ENCODE assay signal across 8 cellular contexts in the genomic region with DNA sequence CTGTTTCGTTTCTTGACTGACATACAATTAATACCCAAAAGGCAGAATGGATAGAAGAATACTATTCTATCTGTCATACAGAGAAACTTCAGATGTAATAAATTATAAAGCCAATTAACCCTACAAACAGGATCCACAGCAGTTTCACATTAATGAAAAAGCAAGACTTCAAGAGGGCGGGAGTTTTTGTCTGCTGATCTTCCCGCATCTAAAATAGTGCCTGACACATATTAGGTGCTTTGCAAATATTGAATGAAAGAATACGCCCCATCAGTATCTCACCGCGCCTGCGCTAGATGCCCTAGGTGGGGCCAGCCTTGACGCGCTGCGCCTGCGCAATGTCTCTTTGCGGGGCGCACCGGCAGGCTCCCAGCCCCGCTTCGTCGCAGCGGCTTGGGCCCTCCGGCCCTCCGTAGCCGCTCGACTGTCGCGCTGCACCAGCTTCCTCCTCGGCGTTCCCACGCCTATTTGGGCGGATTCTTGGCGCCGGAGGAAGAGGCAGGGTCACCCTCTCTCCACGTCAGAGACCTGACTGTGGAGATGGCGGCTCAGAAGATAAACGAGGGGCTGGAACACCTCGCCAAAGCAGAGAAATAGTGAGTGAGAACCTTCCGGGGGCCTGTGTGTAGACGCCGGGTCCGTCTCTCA. TPM values are rescaled to one million over a fixed set of nuclear protein-coding genes. Genes with fewer than 3 reads are reported as not detected.
DNase-seq lines count a peak whose midpoint lies in the region; ATAC-seq and TF ChIP-seq lines count a peak whose summit lies in the region.

TSS of gene NAPG (plus strand) at position 465 of the 648 bp plus-strand sequence. CDS start at position 541, 76 bp downstream.

- peaks cover 35 to 41% of the 10 kb centered on the region in 2 donors for H3K4me1 Mint-ChIP-seq in natural killer cell treated with Interleukin-12 subunit alpha and Interleukin-12 subunit beta and Interleukin-15 and Interleukin-18, amount 100 ng/mL, for 72 hours (ENCODE audit: low read depth in 2 of 2)

- peak; percentile 86 for TF ChIP-seq POLR2A in Raji (IDR thresholded peaks at IDR 0.05; ENCODE audit: insufficient read depth, low read depth, low read length)

- ATAC-seq in natural killer cell treated with Interleukin-12 subunit alpha and Interleukin-12 subunit beta and Interleukin-15 and Interleukin-18, amount 100 ng/mL, for 72 hours = peak; percentile 97 to 98
- ATAC-seq in stimulated activated naive CD8-positive, alpha-beta T cell treated with anti-CD3 and anti-CD28 coated beads, Interleukin-15, Interleukin-2, amounts not matched to agents 100 U/mL and 50 U/mL, for 24 hours = peak; percentile 87

- H3K4me3 Mint-ChIP-seq in natural killer cell treated with Interleukin-12 subunit alpha and Interleukin-12 subunit beta and Interleukin-15 and Interleukin-18, amount 100 ng/mL, for 72 hours = peak within 1 kb of the TSS; percentile 95

- DNase-seq in EH (ENCODE audit: low read depth) (peak; percentile 96), GOT3 (lab: John Stamatoyannopoulos, UW) (peak; percentile 56), LNCaP clone FGC (ENCODE audit: low read depth) (peak; percentile 81), fibroblast of pulmonary artery (ENCODE audit: low read depth) (peak; percentile 96)
- peak; percentile 88 for DNase-seq in activated T-helper 9 cell treated with anti-CD3 and anti-CD28 coated beads, Interleukin-2, amount 50 U/mL, for 16 hours (ENCODE audit: low read depth)
- DNase-seq in natural killer cell treated with Interleukin-12 subunit alpha and Interleukin-12 subunit beta and Interleukin-15 and Interleukin-18, amount 100 ng/mL, for 72 hours (ENCODE audit: low spot score) = peak; percentile 95
- DNase-seq in stimulated activated naive CD8-positive, alpha-beta T cell treated with anti-CD3 and anti-CD28 coated beads, Interleukin-15, Interleukin-2, amounts not matched to agents 100 U/mL and 50 U/mL, for 24 hours = peak; percentile 91

- H3K27me3 Mint-ChIP-seq in natural killer cell treated with Interleukin-12 subunit alpha and Interleukin-12 subunit beta and Interleukin-15 and Interleukin-18, amount 100 ng/mL, for 72 hours = peaks cover 15 to 16% of the 10 kb centered on the region in 2 donors

- H3K4me3 ChIP-seq in LNCaP clone FGC (ENCODE audit: low read depth, low read length) = peak within 1 kb of the TSS; percentile 98
- peak within 1 kb of the TSS; percentile 72 for H3K4me3 ChIP-seq in fibroblast of pulmonary artery (replicated peaks; ENCODE audit: low read depth, low read length)

- peak within 1 kb of the TSS; percentile 87 to 96 for H3K27ac Mint-ChIP-seq in natural killer cell treated with Interleukin-12 subunit alpha and Interleukin-12 subunit beta and Interleukin-15 and Interleukin-18, amount 100 ng/mL, for 72 hours

- no peaks in the 10 kb centered on the region for H3K36me3 Mint-ChIP-seq in natural killer cell treated with Interleukin-12 subunit alpha and Interleukin-12 subunit beta and Interleukin-15 and Interleukin-18, amount 100 ng/mL, for 72 hours

- TF ChIP-seq CTCF in LNCaP clone FGC (IDR thresholded peaks at IDR 0.05; ENCODE audit: control insufficient read depth, extremely low read depth, insufficient read depth) (no peak), fibroblast of pulmonary artery (IDR thresholded peaks at IDR 0.05; ENCODE audit: low read length, missing control alignments) (no peak)

- H3K9me3 Mint-ChIP-seq in natural killer cell treated with Interleukin-12 subunit alpha and Interleukin-12 subunit beta and Interleukin-15 and Interleukin-18, amount 100 ng/mL, for 72 hours = no peaks in the 10 kb centered on the region

RNA-seq across cellular contexts. Expression of gene NAPG, which starts in this region (rescaled TPM):
- 10 to 100 TPM; 29.1 to 34.7 TPM for total RNA-seq in natural killer cell treated with Interleukin-12 subunit alpha and Interleukin-12 subunit beta and Interleukin-15 and Interleukin-18, amount 100 ng/mL, for 72 hours

Comparison
In these comparisons a context has a peak if more than half of its experiments do, and no peak if none do; other contexts are left out.
1. Peak in every context shown above with its lines: DNase-seq, ATAC-seq and H3K4me3 ChIP-seq.